In the genomic region with DNA sequence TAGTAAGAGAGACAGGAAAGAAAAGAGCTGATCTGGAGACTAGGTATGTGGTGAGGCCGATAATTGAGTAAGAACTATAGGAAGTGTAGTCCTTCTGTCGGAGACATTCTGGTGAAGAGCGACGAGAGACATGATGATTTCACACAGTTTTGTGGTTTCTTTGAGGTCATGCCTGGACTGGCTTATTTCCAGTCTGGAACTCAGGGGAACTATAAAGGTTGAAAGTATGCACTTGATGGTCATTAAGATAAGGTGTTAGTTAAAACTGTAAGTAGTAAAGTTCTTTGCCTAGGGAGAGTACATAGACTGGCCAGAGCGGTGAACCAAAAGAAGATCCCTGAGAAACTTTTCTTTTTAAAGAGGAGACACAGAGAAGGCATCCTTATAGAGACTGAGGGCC, we compare ENCODE assay signal across 17 cellular contexts.
DNase-seq lines count a peak whose midpoint lies in the region; TF ChIP-seq lines count a peak whose summit lies in the region.
"Had no signal": no experiment of that assay in that cellular context is flagged by ENCODE, and none has a peak within 500 bp of the region (broad histone marks: within the 10 kb centered on the region; RNA-seq: fewer than 3 reads in every experiment).

No MANE protein-coding gene starts in this region.

- no peak overlapping the region for H2BK12ac ChIP-seq in trophoblast cell (ENCODE audit: low read length)

- no peak overlapping the region for H2BK15ac ChIP-seq in mesendoderm (replicated peaks; ENCODE audit: low read depth)

- H3K79me2 ChIP-seq in mammary epithelial cell (ENCODE audit: insufficient read depth, low read length) = no peaks in the 10 kb centered on the region
- H3K79me2 ChIP-seq in trophoblast cell (ENCODE audit: control insufficient read depth, insufficient read depth, low read length, poor library complexity) = no peaks in the 10 kb centered on the region
- no peaks in the 10 kb centered on the region for H3K79me2 ChIP-seq in mesendoderm (ENCODE audit: control insufficient read depth, insufficient read depth, low read length)

- no peaks in the 10 kb centered on the region for H4K20me1 ChIP-seq in mammary epithelial cell (ENCODE audit: insufficient read depth, low read length)

- H3K4me3 ChIP-seq in HEK293 (ENCODE audit: low read depth, low read length) = peak overlapping the region; percentile 3; the same call in 1 of the 2 replicates
- no peak overlapping the region for H3K4me3 ChIP-seq in mammary epithelial cell (replicated peaks in 1 of 3; ENCODE audit: insufficient read depth in 1 of 3, low read depth in 2 of 3, low read length in 3 of 3)
- H3K4me3 ChIP-seq in trophoblast cell (ENCODE audit: low read depth, low read length) = no peak overlapping the region
- H3K4me3 ChIP-seq in H7 (ENCODE audit: insufficient read depth, low read depth, low read length) = no peak overlapping the region
- H3K4me3 ChIP-seq in mesendoderm (ENCODE audit: low read length) = no peak overlapping the region
- H3K4me3 ChIP-seq: heart right ventricle, ovary had no signal

- no peak overlapping the region for H3K18ac ChIP-seq in trophoblast cell (ENCODE audit: low read length)
- no peak overlapping the region for H3K18ac ChIP-seq in mesendoderm (ENCODE audit: low read length)

- BruUV-seq in mammary epithelial cell (replicated peaks; lab: Mats Ljungman, UMichigan) = no TSS peak

- TF ChIP-seq CTCF in HEK293 (tag by site-specific recombination; IDR thresholded peaks at IDR 0.05) (no peak), mammary epithelial cell (conservative IDR thresholded peaks at IDR 0.05 in 1 of 2, IDR thresholded peaks at IDR 0.05 in 1 of 2; ENCODE audit: extremely low read depth in 1 of 2, insufficient read depth in 1 of 2, low read depth in 1 of 2, low read length in 2 of 2) (no peak)

- H3K36me3 ChIP-seq in HEK293 (ENCODE audit: control insufficient read depth in 2 of 2, insufficient read depth in 1 of 2, low read length in 2 of 2) (no peaks in the 10 kb centered on the region), mammary epithelial cell (ENCODE audit: insufficient read depth, low read length) (no peaks in the 10 kb centered on the region), trophoblast cell (ENCODE audit: control insufficient read depth in 1 of 2, insufficient read depth in 2 of 2, low read length in 2 of 2) (no peaks in the 10 kb centered on the region), H7 (replicated peaks; ENCODE audit: control insufficient read depth, insufficient read depth, low read length) (no peaks in the 10 kb centered on the region), mesendoderm (ENCODE audit: control insufficient read depth, insufficient read depth, low read length) (no peaks in the 10 kb centered on the region)
- H3K36me3 ChIP-seq: heart right ventricle, ovary had no signal

- H2BK5ac ChIP-seq in trophoblast cell (ENCODE audit: low read depth, low read length, poor library complexity) = no peak overlapping the region
- H2BK5ac ChIP-seq in mesendoderm (ENCODE audit: low read length) = no peak overlapping the region

- no peak overlapping the region for H4K91ac ChIP-seq in trophoblast cell (ENCODE audit: low read depth, low read length)

- dilution Hi-C loops in mammary epithelial cell (cut with HindIII; ENCODE audit: low sequenced_read_pairs) = no loop called here

- in situ Hi-C loops in mammary epithelial cell (cut with MboI; ENCODE audit: low sequenced_read_pairs in 2 of 2) = no loop called here

- DNase-seq in NCI-H526 treated with DMSO at 0.1 percent for 48 hours (lab: John Stamatoyannopoulos, UW) (peak; percentile 28), mammary epithelial cell (peak; percentile 77), trophoblast cell (peak; percentile 8 to 21), H7 (no peak), mesendoderm (no peak), mesenteric fat pad (ENCODE audit: low spot score) (no peak), NCI-H446 treated with DMSO at 0.1 percent for 48 hours (lab: John Stamatoyannopoulos, UW) (no peak)
- DNase-seq: activated CD4-positive, alpha-beta T cell treated with anti-CD3 and anti-CD28 coated beads, Interleukin-2, amount 50 U/mL, for 4 hours; activated T-cell treated with anti-CD3 and anti-CD28 coated beads, Interleukin-2, amount 50 U/mL, for 4 hours; DMS 273 treated with DMSO at 0.1 percent for 48 hours; heart right ventricle; kidney; NCI-H2081 treated with DMSO at 0.1 percent for 48 hours; NK-92 treated with Interleukin-12 subunit alpha and Interleukin-12 subunit beta, amount 100 ng/mL, for 24 hours; ovary; stimulated activated naive CD8-positive, alpha-beta T cell treated with anti-CD3 and anti-CD28 coated beads, Interleukin-15, Interleukin-2, amounts not matched to agents 100 U/mL and 50 U/mL, for 24 hours had no signal

- H3K23ac ChIP-seq in trophoblast cell (ENCODE audit: low read length) (no peak overlapping the region), mesendoderm (ENCODE audit: low read length) (no peak overlapping the region)

- H3K27ac ChIP-seq in HEK293 (ENCODE audit: extremely low read depth, low read depth, low read length) (no peak overlapping the region; the same call in 1 of the 2 replicates), mammary epithelial cell (ENCODE audit: insufficient read depth, low read depth, low read length) (no peak overlapping the region), trophoblast cell (ENCODE audit: low read depth, low read length) (no peak overlapping the region), mesendoderm (ENCODE audit: low read depth, low read length) (no peak overlapping the region)
- H3K27ac ChIP-seq: heart right ventricle, ovary had no signal

- CTCF ChIA-PET in HEK293 (lab: Yijun Ruan, JAX) (interaction anchor here (1.0 kb wide), 1 partner anchor 23 kb away, joined by 4 read pairs; no protein-coding TSS in a partner anchor), mammary epithelial cell (lab: Charles Lee; ENCODE audit: low non-redundant PET) (no interaction called here)

- H3K14ac ChIP-seq in trophoblast cell (ENCODE audit: low read length) = no peak overlapping the region

- 0% methylated on average over 5 of the region's 5 CpGs for WGBS in mammary epithelial cell (ENCODE audit: low coverage, missing lambda C conversion rate)
- WGBS in trophoblast cell (ENCODE audit: extremely low coverage, insufficient coverage, insufficient read length) = no CpG with 5 or more reads among the region's 5 CpGs
- WGBS in mesendoderm (ENCODE audit: extremely low coverage, insufficient coverage, low lambda C conversion rate) = no CpG with 5 or more reads among the region's 5 CpGs

- H2BK120ac ChIP-seq in trophoblast cell (ENCODE audit: insufficient read depth, low read length, poor library complexity) (no peak overlapping the region), mesendoderm (ENCODE audit: low read depth, low read length) (no peak overlapping the region)

- H2AFZ ChIP-seq in mammary epithelial cell (ENCODE audit: low read depth, low read length) (no peak overlapping the region), trophoblast cell (ENCODE audit: insufficient read depth, low read length, poor library complexity) (no peak overlapping the region)

- H3K4me1 ChIP-seq in HEK293 (ENCODE audit: control insufficient read depth, insufficient read depth, low read length) (peaks cover 23% of the 10 kb centered on the region), mammary epithelial cell (ENCODE audit: insufficient read depth, low read length) (peaks cover 6% of the 10 kb centered on the region), trophoblast cell (ENCODE audit: control insufficient read depth in 1 of 2, insufficient read depth in 2 of 2, low read length in 2 of 2) (no peaks in the 10 kb centered on the region), mesendoderm (ENCODE audit: control insufficient read depth, low read depth, low read length) (no peaks in the 10 kb centered on the region)
- H3K4me1 ChIP-seq: heart right ventricle had no signal

- POLR2A ChIA-PET in HEK293 (lab: Yijun Ruan, JAX) = interaction anchor here (1.0 kb wide), 1 partner anchor 9 kb away, joined by 3 read pairs; no protein-coding TSS in a partner anchor

- H2AK5ac ChIP-seq in trophoblast cell (ENCODE audit: low read length) = no peak overlapping the region
- no peak overlapping the region for H2AK5ac ChIP-seq in mesendoderm (ENCODE audit: low read length)

- no peak overlapping the region for H4K5ac ChIP-seq in mesendoderm (ENCODE audit: low read length)

- intact Hi-C loops in mammary epithelial cell (cut with micrococcal nuclease) = no loop called here

- H3K79me1 ChIP-seq in trophoblast cell (ENCODE audit: low read length) (peaks cover 2% of the 10 kb centered on the region), mesendoderm (ENCODE audit: low read length) (no peaks in the 10 kb centered on the region)

- H3K4ac ChIP-seq in trophoblast cell (ENCODE audit: low read depth, low read length) = no peak overlapping the region
- H3K4ac ChIP-seq in mesendoderm (ENCODE audit: low read depth, low read length) = no peak overlapping the region

- no peak overlapping the region for H4K8ac ChIP-seq in trophoblast cell (ENCODE audit: low read depth, low read length)
- H4K8ac ChIP-seq in mesendoderm (ENCODE audit: low read depth, low read length) = no peak overlapping the region

- H3K9me3 ChIP-seq in HEK293 (ENCODE audit: control insufficient read depth, insufficient read depth, low read depth, low read length) = no peaks in the 10 kb centered on the region
- no peaks in the 10 kb centered on the region for H3K9me3 ChIP-seq in mammary epithelial cell (replicated peaks; ENCODE audit: insufficient read depth, low read length)
- H3K9me3 ChIP-seq in trophoblast cell (ENCODE audit: insufficient read depth, low read depth, low read length) = no peaks in the 10 kb centered on the region
- H3K9me3 ChIP-seq: heart right ventricle, ovary had no signal

- H3K4me2 ChIP-seq in mammary epithelial cell (ENCODE audit: insufficient read depth, low read depth, low read length) (peak overlapping the region; percentile 26), trophoblast cell (ENCODE audit: low read length) (no peak overlapping the region), mesendoderm (ENCODE audit: low read length) (no peak overlapping the region)

- no peak overlapping the region for H4K12ac ChIP-seq in trophoblast cell (ENCODE audit: low read depth, low read length)

- H3K9ac ChIP-seq in mammary epithelial cell (ENCODE audit: insufficient read depth, low read length) (no peak overlapping the region), trophoblast cell (ENCODE audit: low read length) (no peak overlapping the region), mesendoderm (ENCODE audit: low read length) (no peak overlapping the region)

- H3K56ac ChIP-seq in mesendoderm (ENCODE audit: low read length) = no peak overlapping the region

- H3K27me3 ChIP-seq in mammary epithelial cell (ENCODE audit: insufficient read depth, low read length) (peaks cover 5% of the 10 kb centered on the region), trophoblast cell (ENCODE audit: insufficient read depth, low read length) (no peaks in the 10 kb centered on the region), H7 (ENCODE audit: control insufficient read depth, insufficient read depth, low read length) (no peaks in the 10 kb centered on the region), mesendoderm (ENCODE audit: insufficient read depth, low read length, poor library complexity) (no peaks in the 10 kb centered on the region)
- H3K27me3 ChIP-seq: ovary had no signal

Comparison
In these comparisons a context has a peak if more than half of its experiments do, and no peak if none do; other contexts are left out.
1. DNase-seq: peak in NCI-H526 treated with DMSO at 0.1 percent for 48 hours (single experiment), mammary epithelial cell (single experiment) and trophoblast cell (2 of 2); none in H7 (single experiment), mesendoderm (single experiment), mesenteric fat pad (single experiment) and NCI-H446 treated with DMSO at 0.1 percent for 48 hours (single experiment).